21 cellular contexts compared by ENCODE assay signal in the genomic region with DNA sequence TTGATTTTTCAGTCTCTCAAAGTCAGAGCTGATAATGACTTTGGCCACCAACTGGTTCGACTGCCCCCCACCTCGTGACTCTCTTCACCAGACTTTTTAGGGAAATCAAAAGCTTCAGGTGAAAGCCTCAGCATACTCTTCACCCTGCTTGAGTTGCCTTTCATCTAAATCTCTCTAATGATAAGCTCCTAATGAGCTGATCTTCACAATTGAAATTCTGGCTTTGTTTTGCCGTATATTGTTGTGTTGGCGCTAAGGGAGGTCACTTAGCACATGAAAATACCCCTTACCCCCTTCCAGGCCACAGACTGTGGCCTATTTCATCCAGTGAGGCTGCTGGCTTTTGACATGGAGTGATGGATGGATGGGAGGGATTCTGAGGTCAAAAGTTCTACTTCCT.
A peak's percentile ranks its signal among the peaks of the same experiment; 100 is the strongest.
DNase-seq lines count a peak whose midpoint lies in the region; ATAC-seq and TF ChIP-seq lines count a peak whose summit lies in the region.
"Had no signal": no experiment of that assay in that cellular context is flagged by ENCODE, and none has a peak within 500 bp of the region (broad histone marks: within the 10 kb centered on the region; RNA-seq: fewer than 3 reads in every experiment).

No MANE protein-coding gene starts in this region.

- ATAC-seq in GM23338, result peak; percentile 93
- ATAC-seq in HG03280 (IDR thresholded peaks at IDR 0.05; ENCODE audit: unreplicated experiment), result no peak
- ATAC-seq: GM12878 had no signal

- intact Hi-C loops in Calu3 (cut with micrococcal nuclease; ENCODE audit: unreplicated experiment), result no loop called here

- CTCF ChIA-PET in Calu3 (lab: Charles Lee), result no interaction called here

- H3K4me3 Mint-ChIP-seq in GM23338 (peak overlapping the region; percentile 12; the same call in 1 of the 3 replicates), nephron (no peak overlapping the region), Calu3 (ENCODE audit: low read depth, unreplicated experiment) (no peak overlapping the region)
- H3K4me3 Mint-ChIP-seq: CD14-positive monocyte had no signal

- H2AFZ ChIP-seq in GM23338, result no peak overlapping the region
- H2AFZ ChIP-seq: GM23248 had no signal

- no peak for TF ChIP-seq CTCF in GM23338 (conservative IDR thresholded peaks at IDR 0.05; ENCODE audit: low read depth in 2 of 2)
- TF ChIP-seq CTCF in nephron (IDR thresholded peaks at IDR 0.05; ENCODE audit: unreplicated experiment in 3 of 3), result no peak
- TF ChIP-seq CTCF in Calu3 (IDR thresholded peaks at IDR 0.05; ENCODE audit: unreplicated experiment), result no peak

- BruUV-seq in Calu3 (replicated peaks; lab: Mats Ljungman, UMichigan), result no TSS peak

- no peaks in the 10 kb centered on the region for H3F3A ChIP-seq in GM23338 (replicated peaks; ENCODE audit: low read depth)

- no peak overlapping the region for H3K27ac ChIP-seq in GM23338 (ENCODE audit: low read depth)
- H3K27ac ChIP-seq: GM23248 had no signal

- H3K9me3 Mint-ChIP-seq in GM23338, result no peaks in the 10 kb centered on the region
- no peaks in the 10 kb centered on the region for H3K9me3 Mint-ChIP-seq in nephron
- no peaks in the 10 kb centered on the region for H3K9me3 Mint-ChIP-seq in Calu3 (ENCODE audit: low read depth, unreplicated experiment)

- H3K4me1 Mint-ChIP-seq in GM23338, result peaks cover 35% of the 10 kb centered on the region
- peaks cover 74% of the 10 kb centered on the region for H3K4me1 Mint-ChIP-seq in nephron
- H3K4me1 Mint-ChIP-seq in Calu3 (ENCODE audit: low read depth, unreplicated experiment), result no peaks in the 10 kb centered on the region
- H3K4me1 Mint-ChIP-seq: CD14-positive monocyte had no signal

- peaks cover 43% of the 10 kb centered on the region for H3K4me1 ChIP-seq in GM23338 (ENCODE audit: insufficient read depth)

- H4K20me1 ChIP-seq in GM23338 (replicated peaks; ENCODE audit: insufficient read depth), result no peaks in the 10 kb centered on the region

- H3K79me2 ChIP-seq in GM23338 (replicated peaks; ENCODE audit: insufficient read depth), result no peaks in the 10 kb centered on the region

- H3K27me3 ChIP-seq in GM23338 (ENCODE audit: insufficient read depth), result peaks cover 33% of the 10 kb centered on the region

- H3K4me3 ChIP-seq in GM23338, result no peak overlapping the region; the same call in 1 of the 2 replicates
- H3K4me3 ChIP-seq: GM12878, GM23248 had no signal

- H3K36me3 Mint-ChIP-seq in GM23338 (ENCODE audit: low read depth), result no peaks in the 10 kb centered on the region
- H3K36me3 Mint-ChIP-seq in nephron (ENCODE audit: low read depth), result no peaks in the 10 kb centered on the region
- no peaks in the 10 kb centered on the region for H3K36me3 Mint-ChIP-seq in Calu3 (ENCODE audit: insufficient read depth, unreplicated experiment)
- H3K36me3 Mint-ChIP-seq: CD14-positive monocyte had no signal

- no peaks in the 10 kb centered on the region for H3K9me2 ChIP-seq in GM23338 (ENCODE audit: insufficient read depth)
- H3K9me2 ChIP-seq: SK-N-SH had no signal

- DNase-seq in GM23338 (ENCODE audit: low spot score) (peak; percentile 62), NCI-H2227 treated with DMSO at 0.1 percent for 48 hours (lab: John Stamatoyannopoulos, UW) (peak; percentile 58), iPS DF 4.7 (ENCODE audit: extremely low read depth, low spot score) (peak; percentile 81), nucleus accumbens (lab: John Stamatoyannopoulos, UW) (no peak), NCI-H2081 treated with DMSO at 0.1 percent for 48 hours (lab: John Stamatoyannopoulos, UW) (no peak), Calu3 (no peak)
- DNase-seq: COR-L47; DMS53; GM23248; Karpas-422; MM.1S; NCI-H1105; NCI-H187 treated with DMSO at 0.1 percent for 48 hours; NCI-H2171 treated with DMSO at 0.1 percent for 48 hours; NCI-H510A treated with DMSO at 0.1 percent for 48 hours; NK-92 treated with Interleukin-12 subunit alpha and Interleukin-12 subunit beta, amount 100 ng/mL, for 24 hours; SK-N-SH had no signal

- peak overlapping the region; percentile 27 for H3K4me2 ChIP-seq in GM23338
- H3K4me2 ChIP-seq: SK-N-SH had no signal

- H3K27ac Mint-ChIP-seq in GM23338 (no peak overlapping the region), nephron (peak overlapping the region; percentile 59 to 62 (median 61)), Calu3 (ENCODE audit: unreplicated experiment) (no peak overlapping the region)

- peaks cover 60% of the 10 kb centered on the region for H3K27me3 Mint-ChIP-seq in GM23338 (ENCODE audit: insufficient read depth, low read depth, poor library complexity)
- peaks cover 3% of the 10 kb centered on the region for H3K27me3 Mint-ChIP-seq in nephron (ENCODE audit: low read depth)
- H3K27me3 Mint-ChIP-seq in Calu3 (ENCODE audit: unreplicated experiment), result no peaks in the 10 kb centered on the region

- H3K36me3 ChIP-seq in GM23338 (ENCODE audit: insufficient read depth), result no peaks in the 10 kb centered on the region

TF ChIP-seq in GM23338, 12 proteins besides CTCF, POLR2A, EP300 and RAD21 (continues in another document):
- TF ChIP-seq NANOG (IDR thresholded peaks at IDR 0.05; ENCODE audit: borderline replicate concordance), result peak; percentile 98
- TF ChIP-seq ZNF331 (CRISPR knock-in tag; IDR thresholded peaks at IDR 0.05; ENCODE audit: low read depth), result no peak
- TF ChIP-seq JUNB (IDR thresholded peaks at IDR 0.05; ENCODE audit: unreplicated experiment), result no peak
- TF ChIP-seq, protein P1, sequence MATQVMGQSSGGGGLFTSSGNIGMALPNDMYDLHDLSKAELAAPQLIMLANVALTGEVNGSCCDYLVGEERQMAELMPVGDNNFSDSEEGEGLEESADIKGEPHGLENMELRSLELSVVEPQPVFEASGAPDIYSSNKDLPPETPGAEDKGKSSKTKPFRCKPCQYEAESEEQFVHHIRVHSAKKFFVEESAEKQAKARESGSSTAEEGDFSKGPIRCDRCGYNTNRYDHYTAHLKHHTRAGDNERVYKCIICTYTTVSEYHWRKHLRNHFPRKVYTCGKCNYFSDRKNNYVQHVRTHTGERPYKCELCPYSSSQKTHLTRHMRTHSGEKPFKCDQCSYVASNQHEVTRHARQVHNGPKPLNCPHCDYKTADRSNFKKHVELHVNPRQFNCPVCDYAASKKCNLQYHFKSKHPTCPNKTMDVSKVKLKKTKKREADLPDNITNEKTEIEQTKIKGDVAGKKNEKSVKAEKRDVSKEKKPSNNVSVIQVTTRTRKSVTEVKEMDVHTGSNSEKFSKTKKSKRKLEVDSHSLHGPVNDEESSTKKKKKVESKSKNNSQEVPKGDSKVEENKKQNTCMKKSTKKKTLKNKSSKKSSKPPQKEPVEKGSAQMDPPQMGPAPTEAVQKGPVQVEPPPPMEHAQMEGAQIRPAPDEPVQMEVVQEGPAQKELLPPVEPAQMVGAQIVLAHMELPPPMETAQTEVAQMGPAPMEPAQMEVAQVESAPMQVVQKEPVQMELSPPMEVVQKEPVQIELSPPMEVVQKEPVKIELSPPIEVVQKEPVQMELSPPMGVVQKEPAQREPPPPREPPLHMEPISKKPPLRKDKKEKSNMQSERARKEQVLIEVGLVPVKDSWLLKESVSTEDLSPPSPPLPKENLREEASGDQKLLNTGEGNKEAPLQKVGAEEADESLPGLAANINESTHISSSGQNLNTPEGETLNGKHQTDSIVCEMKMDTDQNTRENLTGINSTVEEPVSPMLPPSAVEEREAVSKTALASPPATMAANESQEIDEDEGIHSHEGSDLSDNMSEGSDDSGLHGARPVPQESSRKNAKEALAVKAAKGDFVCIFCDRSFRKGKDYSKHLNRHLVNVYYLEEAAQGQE (IDR thresholded peaks at IDR 0.05; ENCODE audit: unreplicated experiment), result no peak
- peak; percentile 31; the same call in 1 of the 2 replicates for TF ChIP-seq CREB1 (CRISPR knock-in tag; IDR thresholded peaks at IDR 0.05; ENCODE audit: low read depth)
- TF ChIP-seq EZH2 (IDR thresholded peaks at IDR 0.05; ENCODE audit: low read depth, unreplicated experiment), result no peak
- TF ChIP-seq POLR2AphosphoS5 (IDR thresholded peaks at IDR 0.05; ENCODE audit: low read depth), result no peak

Comparison
In these comparisons a context has a peak if more than half of its experiments do, and no peak if none do; other contexts are left out.
1. DNase-seq: peak in GM23338 (single experiment), NCI-H2227 treated with DMSO at 0.1 percent for 48 hours (single experiment) and iPS DF 4.7 (single experiment); none in nucleus accumbens (0 of 56), NCI-H2081 treated with DMSO at 0.1 percent for 48 hours (single experiment) and Calu3 (single experiment).
2. H3K27ac Mint-ChIP-seq: peak in nephron (3 of 3); none in GM23338 (single experiment) and Calu3 (single experiment).